ENCODE assay signal across 15 cellular contexts in the genomic region with DNA sequence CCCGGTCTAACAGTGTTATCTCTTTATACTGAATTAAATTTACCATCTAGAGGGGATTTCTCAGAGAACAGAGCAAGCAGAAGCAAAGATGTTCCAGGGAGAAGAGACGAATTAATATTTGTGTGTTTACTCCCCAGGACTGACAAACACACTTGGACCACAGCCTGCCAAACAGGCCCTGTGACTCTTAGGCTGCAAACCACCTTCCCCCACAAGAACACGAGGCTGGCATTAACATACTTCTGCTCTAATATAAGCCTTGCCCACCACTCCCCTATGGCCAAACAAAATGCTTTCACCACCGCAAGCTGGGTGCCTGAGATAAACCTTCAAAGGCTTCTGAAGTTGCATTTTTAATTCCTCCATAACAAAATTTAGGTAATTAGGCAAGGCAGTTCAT.
DNase-seq lines count a peak whose midpoint lies in the region; FAIRE-seq and TF ChIP-seq lines count a peak whose summit lies in the region.
"Had no signal": no experiment of that assay in that cellular context is flagged by ENCODE, and none has a peak within 500 bp of the region (broad histone marks: within the 10 kb centered on the region; RNA-seq: fewer than 3 reads in every experiment).

No MANE protein-coding gene starts in this region.

- H4K5ac ChIP-seq in H1 (ENCODE audit: insufficient read length, low read depth, low read length) = no peak overlapping the region

- no peak overlapping the region for H3K14ac ChIP-seq in H1 (ENCODE audit: insufficient read length)

- WGBS in H1 (ENCODE audit: extremely low coverage in 1 of 2, insufficient coverage in 1 of 2, insufficient read length in 1 of 2, insufficient replicate concordance in 2 of 2, low coverage in 1 of 2, low lambda C conversion rate in 2 of 2, missing lambda C conversion rate in 1 of 2), 2 experiments = 86% methylated on average over 4 of the region's 4 CpGs; no CpG with 5 or more reads in 1 of the 2 experiments
- WGBS in thyroid gland, 2 donors = 79 to 93% methylated on average over 4 of the region's 4 CpGs

- H2AFZ ChIP-seq in H1 (ENCODE audit: low read length) = no peak overlapping the region
- H2AFZ ChIP-seq: PC-9 had no signal

- H3K4me1 Mint-ChIP-seq in nephron progenitor cell = peaks cover 38% of the 10 kb centered on the region

- TF ChIP-seq RAD21 in H1 (IDR thresholded peaks at IDR 0.05 in 1 of 2, conservative IDR thresholded peaks at IDR 0.05 in 1 of 2; ENCODE audit: low read depth in 2 of 2, low read length in 2 of 2) = no peak

- no peak overlapping the region for H3K56ac ChIP-seq in H1 (replicated peaks; ENCODE audit: insufficient read length, low read depth, low read length)

- TF ChIP-seq POLR2A in H1 (IDR thresholded peaks at IDR 0.05; ENCODE audit: control extremely low read depth in 1 of 2, low read depth in 2 of 2, low read length in 2 of 2) (no peak), thyroid gland (IDR thresholded peaks at IDR 0.05) (no peak)

- no peak overlapping the region for H2BK120ac ChIP-seq in H1 (replicated peaks; ENCODE audit: low read depth, low read length)

- no peak for FAIRE-seq in H1 (lab: Jason Lieb, UNC)

- H3K9ac ChIP-seq in H1 (replicated peaks in 1 of 4; ENCODE audit: extremely low read depth in 1 of 4, low read depth in 3 of 4, low read length in 3 of 4) = no peak overlapping the region

- no peak overlapping the region for H3K4me3 Mint-ChIP-seq in nephron progenitor cell
- H3K4me3 Mint-ChIP-seq: CD4-positive, alpha-beta memory T cell had no signal

- intact Hi-C loops in thyroid gland (cut with DNase I) = no loop called here

- H3K4me1 ChIP-seq in H1 (replicated peaks in 1 of 4; ENCODE audit: control insufficient read depth in 3 of 4, insufficient read depth in 4 of 4, low read length in 3 of 4) = peaks cover 0 to 5% (median 2%) of the 10 kb centered on the region in 4 experiments; a peak in 3 of 7 replicates
- H3K4me1 ChIP-seq in thyroid gland = peaks cover 25 to 33% of the 10 kb centered on the region in 2 donors

- peak; percentile 15 for DNase-seq in OCI-M1 (lab: John Stamatoyannopoulos, UW)
- no peak for DNase-seq in H1 (ENCODE audit: low read depth in 1 of 2, low spot score in 2 of 2)
- DNase-seq in nephron progenitor cell = no peak
- DNase-seq in thyroid gland = no peak
- no peak for DNase-seq in activated CD4-positive, alpha-beta T cell treated with anti-CD3 and anti-CD28 coated beads for 48 hours
- no peak for DNase-seq in COR-L47 (lab: John Stamatoyannopoulos, UW)
- no peak for DNase-seq in GM10248 (ENCODE audit: extremely low spot score)
- DNase-seq: CD4-positive, alpha-beta memory T cell; KBM-7; NCI-H1048; NCI-H1694; NCI-H345; NCI-H69; PC-9; Right ventricle myocardium superior had no signal

- no peaks in the 10 kb centered on the region for H3K27me3 ChIP-seq in H1 (replicated peaks in 1 of 4; ENCODE audit: control insufficient read depth in 3 of 4, extremely low read depth in 1 of 4, insufficient read depth in 3 of 4, low read length in 3 of 4)
- no peaks in the 10 kb centered on the region for H3K27me3 ChIP-seq in thyroid gland

- H3K27ac Mint-ChIP-seq in nephron progenitor cell = peak overlapping the region; percentile 2
- H3K27ac Mint-ChIP-seq: CD4-positive, alpha-beta memory T cell had no signal

- POLR2A ChIA-PET in H1 (lab: Charles Lee; ENCODE audit: partially characterized antibody) = no interaction called here
- POLR2A ChIA-PET in GM10248 (lab: Yijun Ruan, JAX) = no interaction called here

- peaks cover 17% of the 10 kb centered on the region for H3K27me3 Mint-ChIP-seq in nephron progenitor cell (ENCODE audit: low read depth, poor library complexity)
- H3K27me3 Mint-ChIP-seq: CD4-positive, alpha-beta memory T cell had no signal

- H3K23ac ChIP-seq in H1 (ENCODE audit: insufficient read length) = no peak overlapping the region

- no peaks in the 10 kb centered on the region for H3K9me3 ChIP-seq in H1 (ENCODE audit: insufficient read depth in 2 of 2, low read depth in 1 of 2, low read length in 1 of 2)
- no peaks in the 10 kb centered on the region for H3K9me3 ChIP-seq in thyroid gland

- no peak overlapping the region for H3K4ac ChIP-seq in H1 (replicated peaks; ENCODE audit: insufficient read length, low read depth, low read length)

- peaks cover 75% of the 10 kb centered on the region for H3K36me3 Mint-ChIP-seq in nephron progenitor cell (ENCODE audit: low read depth)
- H3K36me3 Mint-ChIP-seq: CD4-positive, alpha-beta memory T cell had no signal

- H3K18ac ChIP-seq in H1 (ENCODE audit: extremely low read depth, low read length) = no peak overlapping the region

- H3K4me2 ChIP-seq in H1 (ENCODE audit: insufficient read depth in 1 of 2, low read depth in 2 of 2, low read length in 2 of 2) = no peak overlapping the region
- H3K4me2 ChIP-seq: PC-9 had no signal

- no peak for TF ChIP-seq EP300 in H1 (IDR thresholded peaks at IDR 0.05; ENCODE audit: borderline replicate concordance in 1 of 2, low read depth in 2 of 2, low read length in 2 of 2)

- H2BK12ac ChIP-seq in H1 (ENCODE audit: low read depth, low read length) = no peak overlapping the region

- CTCF ChIA-PET in H1 (lab: Charles Lee; ENCODE audit: partially characterized antibody) (no interaction called here), GM10248 (lab: Yijun Ruan, JAX) (no interaction called here)

- H2BK20ac ChIP-seq in H1 (ENCODE audit: low read length) = no peak overlapping the region

- H4K20me1 ChIP-seq in H1 (replicated peaks in 1 of 2; ENCODE audit: control insufficient read depth in 1 of 2, insufficient read depth in 2 of 2, low read length in 2 of 2) = peaks cover 0 to 5% of the 10 kb centered on the region in 2 experiments

- H3K27ac ChIP-seq in H1 (ENCODE audit: low read depth, low read length) = no peak overlapping the region
- peak overlapping the region; percentile 71 to 79 (median 76) for H3K27ac ChIP-seq in thyroid gland
- H3K27ac ChIP-seq: PC-9 had no signal

- H4K8ac ChIP-seq in H1 (ENCODE audit: extremely low read depth, insufficient read depth, low read length) = no peak overlapping the region

- no peaks in the 10 kb centered on the region for H3K23me2 ChIP-seq in H1 (ENCODE audit: low read depth, low read length)

- H2AK5ac ChIP-seq in H1 (ENCODE audit: low read depth, low read length) = no peak overlapping the region

- TF ChIP-seq CTCF in H1 (IDR thresholded peaks at IDR 0.05; ENCODE audit: control extremely low read depth in 1 of 3, insufficient read depth in 1 of 3, low read depth in 1 of 3, low read length in 3 of 3) (no peak), nephron progenitor cell (IDR thresholded peaks at IDR 0.05) (no peak), thyroid gland (IDR thresholded peaks at IDR 0.05) (no peak), GM10248 (IDR thresholded peaks at IDR 0.05; ENCODE audit: control extremely low read depth, extremely low read depth, low read depth, missing control alignments) (no peak)

- H3K79me1 ChIP-seq in H1 (ENCODE audit: low read depth, low read length) = peaks cover 6% of the 10 kb centered on the region

- H3K4me3 ChIP-seq in H1 (ENCODE audit: extremely low read depth in 1 of 4, insufficient read depth in 2 of 4, low read depth in 3 of 4, low read length in 4 of 4) = no peak overlapping the region
- no peak overlapping the region for H3K4me3 ChIP-seq in thyroid gland (replicated peaks in 1 of 3)
- H3K4me3 ChIP-seq: PC-9 had no signal

- no peaks in the 10 kb centered on the region for H3K9me3 Mint-ChIP-seq in nephron progenitor cell

- peaks cover 0 to 45% of the 10 kb centered on the region in 2 experiments; a peak in 3 of 4 replicates for H3K79me2 ChIP-seq in H1 (ENCODE audit: control insufficient read depth in 1 of 2, insufficient read depth in 2 of 2, low read length in 2 of 2)

- H4K91ac ChIP-seq in H1 (replicated peaks; ENCODE audit: insufficient read length, low read length) = no peak overlapping the region

- H3K36me3 ChIP-seq in H1 (ENCODE audit: control insufficient read depth in 2 of 4, insufficient read depth in 4 of 4, low read length in 3 of 4) (peaks cover 10 to 82% (median 33%) of the 10 kb centered on the region in 4 experiments; a peak in 7 of 8 replicates), thyroid gland (no peaks in the 10 kb centered on the region)

- H2BK5ac ChIP-seq in H1 (ENCODE audit: low read depth, low read length) = peak overlapping the region; percentile 15; the same call in 1 of the 2 replicates

- no peak overlapping the region for H2BK15ac ChIP-seq in H1 (ENCODE audit: low read length)

TF ChIP-seq in H1, 55 proteins besides CTCF, POLR2A, EP300 and RAD21 (continues in another document):
- TF ChIP-seq, protein P1, sequence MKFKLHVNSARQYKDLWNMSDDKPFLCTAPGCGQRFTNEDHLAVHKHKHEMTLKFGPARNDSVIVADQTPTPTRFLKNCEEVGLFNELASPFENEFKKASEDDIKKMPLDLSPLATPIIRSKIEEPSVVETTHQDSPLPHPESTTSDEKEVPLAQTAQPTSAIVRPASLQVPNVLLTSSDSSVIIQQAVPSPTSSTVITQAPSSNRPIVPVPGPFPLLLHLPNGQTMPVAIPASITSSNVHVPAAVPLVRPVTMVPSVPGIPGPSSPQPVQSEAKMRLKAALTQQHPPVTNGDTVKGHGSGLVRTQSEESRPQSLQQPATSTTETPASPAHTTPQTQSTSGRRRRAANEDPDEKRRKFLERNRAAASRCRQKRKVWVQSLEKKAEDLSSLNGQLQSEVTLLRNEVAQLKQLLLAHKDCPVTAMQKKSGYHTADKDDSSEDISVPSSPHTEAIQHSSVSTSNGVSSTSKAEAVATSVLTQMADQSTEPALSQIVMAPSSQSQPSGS (IDR thresholded peaks at IDR 0.05; ENCODE audit: low read length) = no peak
- TF ChIP-seq EZH2 (IDR thresholded peaks at IDR 0.05; ENCODE audit: low read depth, low read length, severe bottlenecking) (no peak), BRCA1 (IDR thresholded peaks at IDR 0.05; ENCODE audit: low read depth, low read length) (no peak), SP1 (IDR thresholded peaks at IDR 0.05; ENCODE audit: low read depth, low read length) (no peak), CBX8 (IDR thresholded peaks at IDR 0.05; ENCODE audit: borderline replicate concordance, low read depth, low read length) (no peak), RBBP5 (IDR thresholded peaks at IDR 0.05; ENCODE audit: borderline replicate concordance, low read depth, low read length) (no peak)
- TF ChIP-seq, protein P2, sequence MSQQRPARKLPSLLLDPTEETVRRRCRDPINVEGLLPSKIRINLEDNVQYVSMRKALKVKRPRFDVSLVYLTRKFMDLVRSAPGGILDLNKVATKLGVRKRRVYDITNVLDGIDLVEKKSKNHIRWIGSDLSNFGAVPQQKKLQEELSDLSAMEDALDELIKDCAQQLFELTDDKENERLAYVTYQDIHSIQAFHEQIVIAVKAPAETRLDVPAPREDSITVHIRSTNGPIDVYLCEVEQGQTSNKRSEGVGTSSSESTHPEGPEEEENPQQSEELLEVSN (IDR thresholded peaks at IDR 0.05) = no peak
- TF ChIP-seq, protein P3, sequence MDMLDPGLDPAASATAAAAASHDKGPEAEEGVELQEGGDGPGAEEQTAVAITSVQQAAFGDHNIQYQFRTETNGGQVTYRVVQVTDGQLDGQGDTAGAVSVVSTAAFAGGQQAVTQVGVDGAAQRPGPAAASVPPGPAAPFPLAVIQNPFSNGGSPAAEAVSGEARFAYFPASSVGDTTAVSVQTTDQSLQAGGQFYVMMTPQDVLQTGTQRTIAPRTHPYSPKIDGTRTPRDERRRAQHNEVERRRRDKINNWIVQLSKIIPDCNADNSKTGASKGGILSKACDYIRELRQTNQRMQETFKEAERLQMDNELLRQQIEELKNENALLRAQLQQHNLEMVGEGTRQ (IDR thresholded peaks at IDR 0.05; ENCODE audit: low read length) = no peak
